In genomic region chr16:72977127-72977526, GRCh38 we compare ENCODE assay signal across 26 cellular contexts.
"Had no signal": no experiment of that assay in that cellular context is flagged by ENCODE, and none has a peak within 500 bp of the region (broad histone marks: within the 10 kb centered on the region; RNA-seq: fewer than 3 reads in every experiment).

No MANE protein-coding gene starts in this region.

- DNase-seq: activated CD4-positive, alpha-beta T cell treated with anti-CD3 and anti-CD28 coated beads, Interleukin-2, amount 50 U/mL, for 4 hours; activated CD8-positive, alpha-beta memory T cell treated with anti-CD3 and anti-CD28 coated beads for 24 hours; activated CD8-positive, alpha-beta memory T cell treated with anti-CD3 and anti-CD28 coated beads, Interleukin-2, amount 50 U/mL, for 48 hours; activated naive CD4-positive, alpha-beta T cell; activated naive CD8-positive, alpha-beta T cell treated with anti-CD3 and anti-CD28 coated beads, Interleukin-2, amount 10 ng/mL, durations not matched to agents 7 days and 5 days; activated T-cell treated with anti-CD3 and anti-CD28 coated beads, Interleukin-2, amount 50 U/mL, for 4 hours; amniotic stem cell; colonic mucosa; esophagus squamous epithelium; head of caudate nucleus; kidney; naive thymus-derived CD4-positive, alpha-beta T cell; ovary; right cardiac atrium; stimulated activated CD4-positive, alpha-beta T cell treated with anti-CD3 and anti-CD28 coated beads, Interleukin-12 subunit alpha, Interleukin-12 subunit beta, amount 100 ng/mL, for 4 hours; stimulated activated CD4-positive, alpha-beta T cell treated with anti-CD3 and anti-CD28 coated beads, Interleukin-4, amount 100 ng/mL, for 4 hours; stimulated activated naive CD8-positive, alpha-beta T cell treated with anti-CD3 and anti-CD28 coated beads, Interleukin-15, amount 100 ng/mL, for 72 hours; T-helper 9 cell had no signal

- H3K9me3 ChIP-seq: breast epithelium, colonic mucosa, esophagus squamous epithelium, gastroesophageal sphincter, ovary, tibial nerve had no signal

- H3K4me3 ChIP-seq: breast epithelium, colonic mucosa, esophagus squamous epithelium, gastroesophageal sphincter, lung, ovary, tibial nerve had no signal

- H3K27me3 Mint-ChIP-seq: central memory CD8-positive, alpha-beta T cell; stimulated activated naive CD8-positive, alpha-beta T cell treated with anti-CD3 and anti-CD28 coated beads, Interleukin-15, amount 100 ng/mL, for 72 hours had no signal

- H3K4me1 Mint-ChIP-seq: central memory CD8-positive, alpha-beta T cell; stimulated activated naive CD8-positive, alpha-beta T cell treated with anti-CD3 and anti-CD28 coated beads, Interleukin-15, amount 100 ng/mL, for 72 hours; WTC11 had no signal

- H3K4me1 ChIP-seq: breast epithelium, colonic mucosa had no signal

- H3K27ac Mint-ChIP-seq: activated naive CD8-positive, alpha-beta T cell treated with anti-CD3 and anti-CD28 coated beads, Interleukin-2, amount 10 ng/mL, durations not matched to agents 7 days and 5 days; activated T-helper 2 cell treated with anti-CD3 and anti-CD28 coated beads, Interferon-gamma antibody, Interleukin-2, Interleukin-4, amounts not matched to agents 10 μg/mL and 5 μg/mL and 100 μg/mL, durations not matched to agents 14 hours and 24 hours and 36 hours; naive thymus-derived CD4-positive, alpha-beta T cell; stimulated activated naive CD8-positive, alpha-beta T cell treated with anti-CD3 and anti-CD28 coated beads, Interleukin-15, amount 100 ng/mL, for 72 hours; WTC11 had no signal

- H3K36me3 Mint-ChIP-seq: activated naive CD8-positive, alpha-beta T cell treated with anti-CD3 and anti-CD28 coated beads, Interleukin-2, amount 10 ng/mL, durations not matched to agents 7 days and 5 days; naive thymus-derived CD4-positive, alpha-beta T cell; WTC11 had no signal

- ATAC-seq: activated T-cell treated with anti-CD3 and anti-CD28 coated beads, Interleukin-2, amount 50 U/mL, for 4 hours; gastroesophageal sphincter; naive thymus-derived CD4-positive, alpha-beta T cell; stimulated activated naive CD8-positive, alpha-beta T cell treated with anti-CD3 and anti-CD28 coated beads, Interleukin-15, amount 100 ng/mL, for 72 hours; WTC11 had no signal

- H3K36me3 ChIP-seq: breast epithelium, colonic mucosa, esophagus squamous epithelium, gastroesophageal sphincter, ovary, tibial nerve had no signal

- FAIRE-seq: kidney, urothelium cell line had no signal

- H3K27ac ChIP-seq: breast epithelium, colonic mucosa, esophagus squamous epithelium, gastroesophageal sphincter, ovary had no signal

- H3K27me3 ChIP-seq: breast epithelium, colonic mucosa, esophagus squamous epithelium, gastroesophageal sphincter, ovary, tibial nerve had no signal

- H3K9me3 Mint-ChIP-seq: activated naive CD8-positive, alpha-beta T cell treated with anti-CD3 and anti-CD28 coated beads, Interleukin-2, amount 10 ng/mL, durations not matched to agents 7 days and 5 days; activated T-cell treated with anti-CD3 and anti-CD28 coated beads, Interleukin-2, amount 50 U/mL, for 4 hours; activated T-helper 2 cell treated with anti-CD3 and anti-CD28 coated beads, Interferon-gamma antibody, Interleukin-2, Interleukin-4, amounts not matched to agents 10 μg/mL and 5 μg/mL and 100 μg/mL, durations not matched to agents 14 hours and 24 hours and 36 hours; stimulated activated naive CD8-positive, alpha-beta T cell treated with anti-CD3 and anti-CD28 coated beads, Interleukin-15, amount 100 ng/mL, for 72 hours; WTC11 had no signal

- H3K4me3 Mint-ChIP-seq: activated naive CD8-positive, alpha-beta T cell treated with anti-CD3 and anti-CD28 coated beads, Interleukin-2, amount 10 ng/mL, durations not matched to agents 7 days and 5 days; activated T-cell treated with anti-CD3 and anti-CD28 coated beads, Interleukin-2, amount 50 U/mL, for 4 hours; central memory CD8-positive, alpha-beta T cell; naive thymus-derived CD4-positive, alpha-beta T cell; stimulated activated naive CD8-positive, alpha-beta T cell treated with anti-CD3 and anti-CD28 coated beads, Interleukin-15, amount 100 ng/mL, for 72 hours; WTC11 had no signal
